ENCODE assay signal across 11 cellular contexts in genomic region chr6:130259557-130259956, GRCh38. TPM values are rescaled to one million over a fixed set of nuclear protein-coding genes. Genes with fewer than 3 reads are reported as not detected.
A peak's percentile ranks its signal among the peaks of the same experiment; 100 is the strongest.
DNase-seq lines count a peak whose midpoint lies in the region; ATAC-seq, FAIRE-seq and TF ChIP-seq lines count a peak whose summit lies in the region.
"Had no signal": no experiment of that assay in that cellular context is flagged by ENCODE, and none has a peak within 500 bp of the region (broad histone marks: within the 10 kb centered on the region; RNA-seq: fewer than 3 reads in every experiment).

No MANE protein-coding gene starts in this region.

- no peak for ATAC-seq in activated T-cell treated with anti-CD3 and anti-CD28 coated beads, Interleukin-2, amount 50 U/mL, for 72 hours (replicated peaks in 1 of 2)
- peak; percentile 15 for ATAC-seq in HG02623 (IDR thresholded peaks at IDR 0.05; ENCODE audit: unreplicated experiment)
- ATAC-seq in HG03460 (IDR thresholded peaks at IDR 0.05; ENCODE audit: unreplicated experiment): peak; percentile 18

- H3K4me3 Mint-ChIP-seq in activated T-cell treated with anti-CD3 and anti-CD28 coated beads, Interleukin-2, amount 50 U/mL, for 72 hours: peak overlapping the region in 1 of 2 donors; percentile 73
- H3K4me3 Mint-ChIP-seq: HFFc6 had no signal

- no peak for TF ChIP-seq POLR2A in spleen (IDR thresholded peaks at IDR 0.05)
- no peak for TF ChIP-seq POLR2A in ovary (IDR thresholded peaks at IDR 0.05)

- H3K4me1 ChIP-seq in spleen (peaks cover 0 to 12% (median 8%) of the 10 kb centered on the region in 6 donors), ovary (ENCODE audit: insufficient read depth) (no peaks in the 10 kb centered on the region)

- H3K36me3 ChIP-seq in spleen: no peaks in the 10 kb centered on the region
- no peaks in the 10 kb centered on the region for H3K36me3 ChIP-seq in ovary

- no peaks in the 10 kb centered on the region for H3K27me3 Mint-ChIP-seq in activated T-cell treated with anti-CD3 and anti-CD28 coated beads, Interleukin-2, amount 50 U/mL, for 72 hours (ENCODE audit: low read depth)

- H3K9me3 ChIP-seq in spleen: no peaks in the 10 kb centered on the region
- H3K9me3 ChIP-seq in ovary: no peaks in the 10 kb centered on the region

- H3K27me3 ChIP-seq in spleen (replicated peaks in 1 of 7): no peaks in the 10 kb centered on the region
- H3K27me3 ChIP-seq in ovary: no peaks in the 10 kb centered on the region

- FAIRE-seq in frontal cortex (lab: Jason Lieb, UNC): no peak

- H3K36me3 Mint-ChIP-seq in activated T-cell treated with anti-CD3 and anti-CD28 coated beads, Interleukin-2, amount 50 U/mL, for 72 hours (ENCODE audit: insufficient read depth in 2 of 2): peaks cover 10 to 11% of the 10 kb centered on the region in 2 donors

- 71 to 77% (median 74%) methylated on average over 2 of the region's 2 CpGs for whole genome bisulfite sequencing in spleen, 5 donors
- 86 to 90% (median 88%) methylated on average over 2 of the region's 2 CpGs for WGBS in ovary, 3 donors

- intact Hi-C loops in spleen (cut with DNase I; ENCODE audit: low total_unique reads): no loop called here
- intact Hi-C loops in ovary (cut with DNase I): no loop called here

- H3K4me3 ChIP-seq in spleen (no peak overlapping the region), ovary (no peak overlapping the region)

- peak overlapping the region; percentile 89 for H3K27ac Mint-ChIP-seq in activated T-cell treated with anti-CD3 and anti-CD28 coated beads, Interleukin-2, amount 50 U/mL, for 72 hours
- H3K27ac Mint-ChIP-seq: HFFc6 had no signal

- H3K27ac ChIP-seq in spleen (peak overlapping the region in 6 of 8 donors; percentile 23 to 82 (median 64)), ovary (no peak overlapping the region)
- H3K27ac ChIP-seq: epithelial cell of prostate had no signal

- no peak for TF ChIP-seq EP300 in ovary (IDR thresholded peaks at IDR 0.05)

- no peak for DNase-seq in activated T-cell treated with anti-CD3 and anti-CD28 coated beads, Interleukin-2, amount 50 U/mL, for 72 hours
- no peak for DNase-seq in activated T-cell treated with anti-CD3 and anti-CD28 coated beads for 4 hours
- no peak for DNase-seq in spleen
- DNase-seq in frontal cortex (ENCODE audit: low spot score in 2 of 2): no peak
- DNase-seq in SW 1271 (lab: John Stamatoyannopoulos, UW): no peak
- DNase-seq in ovary: no peak
- DNase-seq: HFFc6, posterior cingulate gyrus had no signal

- H3K9me3 Mint-ChIP-seq in activated T-cell treated with anti-CD3 and anti-CD28 coated beads, Interleukin-2, amount 50 U/mL, for 72 hours: peaks cover 2% of the 10 kb centered on the region in 2 donors

- peaks cover 18% of the 10 kb centered on the region for H3K4me1 Mint-ChIP-seq in activated T-cell treated with anti-CD3 and anti-CD28 coated beads, Interleukin-2, amount 50 U/mL, for 72 hours (ENCODE audit: low read depth)

- TF ChIP-seq CTCF in spleen (IDR thresholded peaks at IDR 0.05 in 8 of 11, conservative IDR thresholded peaks at IDR 0.05 in 3 of 11): no peak
- TF ChIP-seq CTCF in ovary (IDR thresholded peaks at IDR 0.05): no peak

RNA-seq across cellular contexts. Expression of gene SAMD3, which starts 36.8 kb away (rescaled TPM):
- 1 to 10 TPM; 3.8 to 4.6 TPM for total RNA-seq in activated T-cell treated with anti-CD3 and anti-CD28 coated beads, Interleukin-2, amount 50 U/mL, for 72 hours
- 10 to 100 TPM; 10.7 to 31.4 (median 17.5) TPM for total RNA-seq in spleen
- polyA plus RNA-seq in spleen: 1 to 10 TPM; 2.1 to 3.1 (median 3.0) TPM
- total RNA-seq in frontal cortex: 18.3 TPM
- total RNA-seq in ovary: 1 to 10 TPM in 6 of 7 donors, under 1 TPM in 1; 0.81 to 7.4 (median 2.9) TPM
- 1 to 10 TPM; 2.0 to 2.7 TPM for polyA plus RNA-seq in ovary

Comparison
In these comparisons a context has a peak if more than half of its experiments do, and no peak if none do; other contexts are left out.
1. ATAC-seq: peak in HG02623 (single experiment) and HG03460 (single experiment); none in activated T-cell treated with anti-CD3 and anti-CD28 coated beads, Interleukin-2, amount 50 U/mL, for 72 hours (0 of 2).
2. H3K27ac ChIP-seq: peak in spleen (6 of 8); none in ovary (0 of 2).